ENCODE assay signal across 12 cellular contexts in the genomic region with DNA sequence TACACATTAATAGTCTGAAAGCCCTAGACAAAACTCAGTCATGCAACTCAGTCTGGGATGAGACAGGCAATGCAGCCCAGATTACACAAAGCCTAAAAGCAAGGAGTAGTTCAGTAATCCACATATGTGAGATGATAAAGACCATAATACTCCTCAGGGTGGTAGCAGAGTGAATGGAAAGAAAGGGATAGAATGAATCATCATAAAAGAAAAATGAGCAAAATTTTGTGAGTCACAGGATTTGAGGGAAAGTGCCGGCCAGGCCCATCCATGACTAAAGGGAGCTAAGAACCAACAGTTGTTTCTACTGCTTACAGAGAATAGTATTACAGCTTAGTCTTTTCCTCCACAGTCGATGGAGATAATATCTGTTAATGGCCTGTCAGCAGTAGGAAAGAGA.
DNase-seq lines count a peak whose midpoint lies in the region; ATAC-seq and TF ChIP-seq lines count a peak whose summit lies in the region.
"Had no signal": no experiment of that assay in that cellular context is flagged by ENCODE, and none has a peak within 500 bp of the region (broad histone marks: within the 10 kb centered on the region; RNA-seq: fewer than 3 reads in every experiment).

No MANE protein-coding gene starts in this region.

- no peaks in the 10 kb centered on the region for H3K79me2 ChIP-seq in fibroblast of lung (ENCODE audit: control insufficient read depth, insufficient read depth, low read length)

- H4K20me1 ChIP-seq in fibroblast of lung (ENCODE audit: control insufficient read depth, extremely low read depth, insufficient read depth, low read length): no peaks in the 10 kb centered on the region

- DNase-seq in GM04504 (ENCODE audit: low read depth) (peak; percentile 68), fibroblast of lung (ENCODE audit: low read depth in 2 of 2) (peak; percentile 84 to 95), skeletal muscle cell (ENCODE audit: low read depth) (peak; percentile 60), left ventricle myocardium superior (no peak), SKM-1 treated with dmso at 0.1 percent for 144 hours (lab: John Stamatoyannopoulos, UW; ENCODE audit: unreplicated experiment) (no peak)
- DNase-seq: Kasumi-1, right cardiac atrium had no signal

- H2AFZ ChIP-seq in fibroblast of lung (ENCODE audit: low read length): no peak overlapping the region

- H3K36me3 ChIP-seq in fibroblast of lung (ENCODE audit: control insufficient read depth, insufficient read depth, low read length): no peaks in the 10 kb centered on the region
- H3K36me3 ChIP-seq: suprapubic skin had no signal

- peak; percentile 96 for ATAC-seq in SK-N-SH treated with all-trans-retinoic acid at 6 μM for 48 hours
- ATAC-seq in left ventricle myocardium superior: no peak
- ATAC-seq in HG03108 (IDR thresholded peaks at IDR 0.05; ENCODE audit: unreplicated experiment): no peak
- ATAC-seq in GM18909 (IDR thresholded peaks at IDR 0.05; ENCODE audit: poor library complexity, unreplicated experiment): no peak
- ATAC-seq: GM12878, right cardiac atrium had no signal

- H3K9ac ChIP-seq in fibroblast of lung (ENCODE audit: insufficient read depth, low read length): no peak overlapping the region

- H3K4me3 ChIP-seq in fibroblast of lung (replicated peaks in 1 of 4; ENCODE audit: control extremely low read depth in 1 of 4, insufficient read depth in 1 of 4, low read depth in 3 of 4, low read length in 4 of 4) (no peak overlapping the region), skeletal muscle cell (ENCODE audit: low read depth, low read length) (no peak overlapping the region)
- H3K4me3 ChIP-seq: GM12878, suprapubic skin had no signal

- intact Hi-C loops in left ventricle myocardium superior (cut with micrococcal nuclease): no loop called here

- TF ChIP-seq CTCF in fibroblast of lung (conservative IDR thresholded peaks at IDR 0.05 in 1 of 2, IDR thresholded peaks at IDR 0.05 in 1 of 2; ENCODE audit: low read depth in 1 of 2, low read length in 2 of 2): no peak

- no peaks in the 10 kb centered on the region for H3K27me3 ChIP-seq in fibroblast of lung (ENCODE audit: control insufficient read depth, insufficient read depth, low read length)
- H3K27me3 ChIP-seq: suprapubic skin had no signal

- H3K4me1 ChIP-seq in fibroblast of lung (ENCODE audit: control insufficient read depth, extremely low read depth, insufficient read depth, low read length): no peaks in the 10 kb centered on the region
- H3K4me1 ChIP-seq: suprapubic skin had no signal

- H3K27ac ChIP-seq in fibroblast of lung (ENCODE audit: insufficient read depth, low read length): no peak overlapping the region
- H3K27ac ChIP-seq: suprapubic skin had no signal

- no peaks in the 10 kb centered on the region for H3K9me3 ChIP-seq in fibroblast of lung (ENCODE audit: control insufficient read depth, insufficient read depth, low read depth, low read length)
- H3K9me3 ChIP-seq: suprapubic skin had no signal

- H3K4me2 ChIP-seq in fibroblast of lung (ENCODE audit: extremely low read depth, insufficient read depth, low read length): no peak overlapping the region

TF ChIP-seq in SK-N-SH treated with all-trans-retinoic acid at 6 μM for 48 hours, 23 proteins besides CTCF, POLR2A, EP300 and RAD21:
- TF ChIP-seq, protein P1, sequence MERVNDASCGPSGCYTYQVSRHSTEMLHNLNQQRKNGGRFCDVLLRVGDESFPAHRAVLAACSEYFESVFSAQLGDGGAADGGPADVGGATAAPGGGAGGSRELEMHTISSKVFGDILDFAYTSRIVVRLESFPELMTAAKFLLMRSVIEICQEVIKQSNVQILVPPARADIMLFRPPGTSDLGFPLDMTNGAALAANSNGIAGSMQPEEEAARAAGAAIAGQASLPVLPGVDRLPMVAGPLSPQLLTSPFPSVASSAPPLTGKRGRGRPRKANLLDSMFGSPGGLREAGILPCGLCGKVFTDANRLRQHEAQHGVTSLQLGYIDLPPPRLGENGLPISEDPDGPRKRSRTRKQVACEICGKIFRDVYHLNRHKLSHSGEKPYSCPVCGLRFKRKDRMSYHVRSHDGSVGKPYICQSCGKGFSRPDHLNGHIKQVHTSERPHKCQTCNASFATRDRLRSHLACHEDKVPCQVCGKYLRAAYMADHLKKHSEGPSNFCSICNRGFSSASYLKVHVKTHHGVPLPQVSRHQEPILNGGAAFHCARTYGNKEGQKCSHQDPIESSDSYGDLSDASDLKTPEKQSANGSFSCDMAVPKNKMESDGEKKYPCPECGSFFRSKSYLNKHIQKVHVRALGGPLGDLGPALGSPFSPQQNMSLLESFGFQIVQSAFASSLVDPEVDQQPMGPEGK (CRISPR knock-in tag; IDR thresholded peaks at IDR 0.05; ENCODE audit: borderline replicate concordance): no peak
- TF ChIP-seq, protein P2, sequence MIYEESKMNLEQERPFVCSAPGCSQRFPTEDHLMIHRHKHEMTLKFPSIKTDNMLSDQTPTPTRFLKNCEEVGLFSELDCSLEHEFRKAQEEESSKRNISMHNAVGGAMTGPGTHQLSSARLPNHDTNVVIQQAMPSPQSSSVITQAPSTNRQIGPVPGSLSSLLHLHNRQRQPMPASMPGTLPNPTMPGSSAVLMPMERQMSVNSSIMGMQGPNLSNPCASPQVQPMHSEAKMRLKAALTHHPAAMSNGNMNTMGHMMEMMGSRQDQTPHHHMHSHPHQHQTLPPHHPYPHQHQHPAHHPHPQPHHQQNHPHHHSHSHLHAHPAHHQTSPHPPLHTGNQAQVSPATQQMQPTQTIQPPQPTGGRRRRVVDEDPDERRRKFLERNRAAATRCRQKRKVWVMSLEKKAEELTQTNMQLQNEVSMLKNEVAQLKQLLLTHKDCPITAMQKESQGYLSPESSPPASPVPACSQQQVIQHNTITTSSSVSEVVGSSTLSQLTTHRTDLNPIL (CRISPR knock-in tag; IDR thresholded peaks at IDR 0.05; ENCODE audit: low read depth): no peak
- TF ChIP-seq OSR1 (CRISPR knock-in tag; IDR thresholded peaks at IDR 0.05): no peak
- no peak for TF ChIP-seq ISL1 (CRISPR knock-in tag; IDR thresholded peaks at IDR 0.05)
- TF ChIP-seq, protein P3, sequence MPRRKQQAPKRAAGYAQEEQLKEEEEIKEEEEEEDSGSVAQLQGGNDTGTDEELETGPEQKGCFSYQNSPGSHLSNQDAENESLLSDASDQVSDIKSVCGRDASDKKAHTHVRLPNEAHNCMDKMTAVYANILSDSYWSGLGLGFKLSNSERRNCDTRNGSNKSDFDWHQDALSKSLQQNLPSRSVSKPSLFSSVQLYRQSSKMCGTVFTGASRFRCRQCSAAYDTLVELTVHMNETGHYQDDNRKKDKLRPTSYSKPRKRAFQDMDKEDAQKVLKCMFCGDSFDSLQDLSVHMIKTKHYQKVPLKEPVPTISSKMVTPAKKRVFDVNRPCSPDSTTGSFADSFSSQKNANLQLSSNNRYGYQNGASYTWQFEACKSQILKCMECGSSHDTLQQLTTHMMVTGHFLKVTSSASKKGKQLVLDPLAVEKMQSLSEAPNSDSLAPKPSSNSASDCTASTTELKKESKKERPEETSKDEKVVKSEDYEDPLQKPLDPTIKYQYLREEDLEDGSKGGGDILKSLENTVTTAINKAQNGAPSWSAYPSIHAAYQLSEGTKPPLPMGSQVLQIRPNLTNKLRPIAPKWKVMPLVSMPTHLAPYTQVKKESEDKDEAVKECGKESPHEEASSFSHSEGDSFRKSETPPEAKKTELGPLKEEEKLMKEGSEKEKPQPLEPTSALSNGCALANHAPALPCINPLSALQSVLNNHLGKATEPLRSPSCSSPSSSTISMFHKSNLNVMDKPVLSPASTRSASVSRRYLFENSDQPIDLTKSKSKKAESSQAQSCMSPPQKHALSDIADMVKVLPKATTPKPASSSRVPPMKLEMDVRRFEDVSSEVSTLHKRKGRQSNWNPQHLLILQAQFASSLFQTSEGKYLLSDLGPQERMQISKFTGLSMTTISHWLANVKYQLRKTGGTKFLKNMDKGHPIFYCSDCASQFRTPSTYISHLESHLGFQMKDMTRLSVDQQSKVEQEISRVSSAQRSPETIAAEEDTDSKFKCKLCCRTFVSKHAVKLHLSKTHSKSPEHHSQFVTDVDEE (CRISPR knock-in tag; IDR thresholded peaks at IDR 0.05): no peak
- no peak for TF ChIP-seq ARNTL (CRISPR knock-in tag; IDR thresholded peaks at IDR 0.05; ENCODE audit: borderline replicate concordance, low read depth)
- no peak for TF ChIP-seq GLIS3 (CRISPR knock-in tag; IDR thresholded peaks at IDR 0.05)
- no peak for TF ChIP-seq PPARA (CRISPR knock-in tag; IDR thresholded peaks at IDR 0.05; ENCODE audit: borderline replicate concordance)
- TF ChIP-seq TOX (CRISPR knock-in tag; IDR thresholded peaks at IDR 0.05; ENCODE audit: borderline replicate concordance): no peak
- TF ChIP-seq, protein P4, sequence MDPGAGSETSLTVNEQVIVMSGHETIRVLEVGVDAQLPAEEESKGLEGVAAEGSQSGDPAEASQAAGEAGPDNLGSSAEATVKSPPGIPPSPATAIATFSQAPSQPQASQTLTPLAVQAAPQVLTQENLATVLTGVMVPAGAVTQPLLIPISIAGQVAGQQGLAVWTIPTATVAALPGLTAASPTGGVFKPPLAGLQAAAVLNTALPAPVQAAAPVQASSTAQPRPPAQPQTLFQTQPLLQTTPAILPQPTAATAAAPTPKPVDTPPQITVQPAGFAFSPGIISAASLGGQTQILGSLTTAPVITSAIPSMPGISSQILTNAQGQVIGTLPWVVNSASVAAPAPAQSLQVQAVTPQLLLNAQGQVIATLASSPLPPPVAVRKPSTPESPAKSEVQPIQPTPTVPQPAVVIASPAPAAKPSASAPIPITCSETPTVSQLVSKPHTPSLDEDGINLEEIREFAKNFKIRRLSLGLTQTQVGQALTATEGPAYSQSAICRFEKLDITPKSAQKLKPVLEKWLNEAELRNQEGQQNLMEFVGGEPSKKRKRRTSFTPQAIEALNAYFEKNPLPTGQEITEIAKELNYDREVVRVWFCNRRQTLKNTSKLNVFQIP (CRISPR knock-in tag; IDR thresholded peaks at IDR 0.05; ENCODE audit: borderline replicate concordance, low read depth): no peak
- TF ChIP-seq ZFP3 (CRISPR knock-in tag; IDR thresholded peaks at IDR 0.05): no peak
- TF ChIP-seq ZNF8 (CRISPR knock-in tag; IDR thresholded peaks at IDR 0.05): no peak
- TF ChIP-seq ZNF70 (CRISPR knock-in tag; IDR thresholded peaks at IDR 0.05): no peak
- no peak for TF ChIP-seq ESRRG (CRISPR knock-in tag; IDR thresholded peaks at IDR 0.05)
- TF ChIP-seq ZFP30 (CRISPR knock-in tag; IDR thresholded peaks at IDR 0.05): no peak
- TF ChIP-seq SNAI2 (CRISPR knock-in tag; IDR thresholded peaks at IDR 0.05): no peak

Comparison
In these comparisons a context has a peak if more than half of its experiments do, and no peak if none do; other contexts are left out.
1. DNase-seq: peak in GM04504 (single experiment), fibroblast of lung (2 of 2) and skeletal muscle cell (single experiment); none in left ventricle myocardium superior (single experiment) and SKM-1 treated with dmso at 0.1 percent for 144 hours (single experiment).